In genomic region chr2:112764071-112765044, GRCh38 we compare ENCODE assay signal across 1 cellular context.
A peak's percentile ranks its signal among the peaks of the same experiment; 100 is the strongest.
TF ChIP-seq lines count a peak whose summit lies in the region.

CKAP2L (minus strand) TSS chr2:112764609; CDS start chr2:112764598, 11 bp downstream.

TF ChIP-seq in K562, 482 proteins besides CTCF, POLR2A, EP300 and RAD21 (continued from another document and continues in another):
- TF ChIP-seq BCLAF1 (IDR thresholded peaks at IDR 0.05; ENCODE audit: borderline replicate concordance in 1 of 2, control insufficient read depth in 1 of 2, low read depth in 2 of 2, low read length in 1 of 2) (no peak), ETS2 (tag; IDR thresholded peaks at IDR 0.05; ENCODE audit: borderline replicate concordance, poor library complexity, severe bottlenecking) (no peak), AFF1 (IDR thresholded peaks at IDR 0.05; ENCODE audit: low read depth in 1 of 2, partially characterized antibody in 2 of 2) (peak in 1 of 2 experiments; percentile 69), ARID3B (CRISPR knock-in tag; IDR thresholded peaks at IDR 0.05; ENCODE audit: borderline replicate concordance) (no peak), HMGXB4 (CRISPR knock-in tag; IDR thresholded peaks at IDR 0.05) (no peak), RBM17 (IDR thresholded peaks at IDR 0.05; ENCODE audit: borderline replicate concordance, low read depth, low read length) (no peak), ATF3 (IDR thresholded peaks at IDR 0.05) (no peak), ATF3 (CRISPR knock-in tag; conservative IDR thresholded peaks at IDR 0.05) (no peak), ZNF395 (CRISPR knock-in tag; IDR thresholded peaks at IDR 0.05) (no peak), NR1H2 (CRISPR knock-in tag; IDR thresholded peaks at IDR 0.05) (no peak), U2AF2 (optimal IDR thresholded peaks at IDR 0.05; ENCODE audit: low read depth, low read length) (no peak), ZC3H8 (IDR thresholded peaks at IDR 0.05) (no peak), ZNF583 (CRISPR knock-in tag; IDR thresholded peaks at IDR 0.05) (no peak), SIN3B (IDR thresholded peaks at IDR 0.05; ENCODE audit: low read depth) (peak; percentile 66; the same call in 1 of the 2 replicates), FUS (optimal IDR thresholded peaks at IDR 0.05; ENCODE audit: low read depth, low read length) (no peak), ARID2 (IDR thresholded peaks at IDR 0.05) (no peak), TBP (optimal IDR thresholded peaks at IDR 0.05; ENCODE audit: low read depth, low read length) (no peak), ZNF263 (CRISPR knock-in tag; IDR thresholded peaks at IDR 0.05; ENCODE audit: borderline replicate concordance) (peak; percentile 7; the same call in 1 of the 2 replicates), TBL1XR1 (IDR thresholded peaks at IDR 0.05; ENCODE audit: low read length in 2 of 2) (no peak; a peak in 1 of 4 replicates), ZNF12 (CRISPR knock-in tag; IDR thresholded peaks at IDR 0.05) (peak; percentile 45; the same call in 1 of the 2 replicates), SAFB (IDR thresholded peaks at IDR 0.05; ENCODE audit: borderline replicate concordance, low read depth, low read length) (no peak), BRF2 (IDR thresholded peaks at IDR 0.05; ENCODE audit: borderline replicate concordance, insufficient read depth, insufficient read length) (no peak), POLR2B (IDR thresholded peaks at IDR 0.05; ENCODE audit: low read depth, partially characterized antibody) (peak; percentile 19), DACH1 (IDR thresholded peaks at IDR 0.05; ENCODE audit: partially characterized antibody) (no peak), HSF4 (CRISPR knock-in tag; IDR thresholded peaks at IDR 0.05; ENCODE audit: borderline replicate concordance) (no peak), ZBTB49 (CRISPR knock-in tag; IDR thresholded peaks at IDR 0.05; ENCODE audit: borderline replicate concordance) (no peak), SREBF1 (IDR thresholded peaks at IDR 0.05; ENCODE audit: borderline replicate concordance, low read depth, low read length) (no peak), RB1 (IDR thresholded peaks at IDR 0.05; ENCODE audit: low read depth) (0 out of 2 replicates have a peak, but pooled peaks have one; percentile 5), ZNF175 (CRISPR knock-in tag; IDR thresholded peaks at IDR 0.05; ENCODE audit: low read depth) (no peak), NONO (IDR thresholded peaks at IDR 0.05; ENCODE audit: low read depth in 2 of 2, low read length in 1 of 2) (peak in 1 of 2 experiments; percentile 59; a peak in 1 of 4 replicates), ADNP (tag; IDR thresholded peaks at IDR 0.05) (no peak), KDM5B (IDR thresholded peaks at IDR 0.05; ENCODE audit: insufficient replicate concordance, low read depth, low read length) (peak; percentile 80), CTBP1 (IDR thresholded peaks at IDR 0.05; ENCODE audit: borderline replicate concordance) (peak; percentile 95), HNRNPH1 (optimal IDR thresholded peaks at IDR 0.05; ENCODE audit: low read depth, low read length) (no peak), CBFA2T3 (IDR thresholded peaks at IDR 0.05) (no peak), ATF2 (CRISPR knock-in tag; IDR thresholded peaks at IDR 0.05) (no peak), THAP12 (CRISPR knock-in tag; IDR thresholded peaks at IDR 0.05) (no peak; the same call in 1 of the 2 replicates)
